In the genomic region with DNA sequence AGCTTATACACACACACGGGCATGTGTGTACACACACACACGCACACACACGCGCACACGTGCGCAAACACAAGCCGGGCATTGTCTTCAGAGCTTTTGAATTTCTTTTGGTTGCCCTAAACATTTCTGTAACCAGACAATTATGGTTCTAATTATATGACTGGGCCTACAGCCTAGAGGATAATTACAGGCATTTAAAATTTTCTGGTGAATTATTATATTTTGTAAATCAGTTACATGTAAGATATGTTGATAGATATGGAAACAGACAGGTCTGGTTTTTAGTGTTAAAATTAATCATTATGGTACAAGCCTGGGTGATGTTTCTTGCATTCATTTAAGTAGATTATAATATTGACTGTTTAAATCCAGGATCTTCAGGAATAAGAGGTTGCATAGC, we compare ENCODE assay signal across 21 cellular contexts.
"Had no signal": no experiment of that assay in that cellular context is flagged by ENCODE, and none has a peak within 500 bp of the region (broad histone marks: within the 10 kb centered on the region; RNA-seq: fewer than 3 reads in every experiment).

No MANE protein-coding gene starts in this region.

- ATAC-seq: activated T-helper 17 cell treated with anti-CD3 and anti-CD28 coated beads, Interleukin-2, amount 50 U/mL, for 72 hours; Panc1; Right ventricle myocardium inferior had no signal

- DNase-seq: activated CD4-positive, alpha-beta memory T cell treated with anti-CD3 and anti-CD28 coated beads, Interleukin-2, amount 10 ng/mL, durations not matched to agents 7 days and 5 days; activated CD4-positive, alpha-beta T cell treated with anti-CD3 and anti-CD28 coated beads, Interleukin-2, amount 50 U/mL, for 1 hour; activated CD4-positive, CD25-positive, alpha-beta regulatory T cell; activated gamma-delta T cell; activated naive CD4-positive, alpha-beta T cell treated with anti-CD3 and anti-CD28 coated beads for 36 hours; activated T-cell treated with anti-CD3 and anti-CD28 coated beads for 4 hours; activated T-cell treated with anti-CD3 and anti-CD28 coated beads, Interleukin-2, amount 50 U/mL, for 48 hours; amygdala; KG1; NCI-H1048; NCI-H1436 treated with DMSO at 0.1 percent for 48 hours; NCI-H1930; NCI-H510A treated with DMSO at 0.1 percent for 48 hours; NCI-H774; NK-92 treated with Interleukin-12 subunit alpha and Interleukin-12 subunit beta, amount 100 ng/mL, for 24 hours; OCI-M1; RPMI8226 had no signal

- H3K27ac ChIP-seq: VCaP had no signal
